In the genomic region with DNA sequence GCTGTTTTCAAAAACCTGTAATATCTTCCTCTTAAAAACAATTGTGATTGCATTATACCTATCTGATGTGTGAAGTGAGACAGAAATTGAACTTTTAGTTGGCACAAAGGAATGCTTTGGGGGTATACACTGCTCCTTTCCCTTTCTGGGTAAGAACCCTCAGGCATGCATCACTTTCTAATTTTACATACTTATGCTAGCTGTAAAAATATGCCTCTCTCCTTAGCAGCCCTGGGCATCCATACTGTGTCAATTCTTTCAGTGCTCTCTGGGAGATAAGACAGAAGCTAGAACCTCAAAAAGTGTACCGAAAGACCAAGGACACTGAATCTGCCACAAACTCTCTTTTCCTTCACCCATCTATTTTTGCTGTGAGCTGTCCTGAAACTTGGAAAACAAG, we compare ENCODE assay signal across 15 cellular contexts.
A peak's percentile ranks its signal among the peaks of the same experiment; 100 is the strongest.
DNase-seq lines count a peak whose midpoint lies in the region; ATAC-seq lines count a peak whose summit lies in the region.
"Had no signal": no experiment of that assay in that cellular context is flagged by ENCODE, and none has a peak within 500 bp of the region (broad histone marks: within the 10 kb centered on the region; RNA-seq: fewer than 3 reads in every experiment).

No MANE protein-coding gene starts in this region.

- intact Hi-C loops in Right ventricle myocardium superior (cut with DNase I) (no loop called here), right cardiac atrium (cut with DNase I) (no loop called here)

- H3K4me3 Mint-ChIP-seq in activated T-helper 17 cell treated with anti-CD3 and anti-CD28 coated beads, Interleukin-2, amount 50 U/mL, for 72 hours = no peak overlapping the region
- no peak overlapping the region for H3K4me3 Mint-ChIP-seq in memory B cell
- H3K4me3 Mint-ChIP-seq: B cell; CD4-positive, CD25-positive, alpha-beta regulatory T cell; CD8-positive, alpha-beta memory T cell; GM23338 had no signal

- DNase-seq in Right ventricle myocardium superior (no peak), right cardiac atrium (no peak), memory B cell (ENCODE audit: low spot score in 2 of 2) (no peak), NCI-H69 (lab: John Stamatoyannopoulos, UW) (no peak), DMS 273 treated with DMSO at 0.1 percent for 48 hours (lab: John Stamatoyannopoulos, UW) (no peak)
- DNase-seq: CD4-positive, CD25-positive, alpha-beta regulatory T cell; CD8-positive, alpha-beta memory T cell; COR-L47; HCEC 1CT had no signal

- H3K27me3 ChIP-seq in right cardiac atrium (ENCODE audit: control insufficient read depth, insufficient read depth) = no peaks in the 10 kb centered on the region
- H3K27me3 ChIP-seq: BLaER1 treated with 17β-estradiol and CSF1 and Interleukin-3, amounts not matched to agents 10 nM and 100 nM had no signal

- no peaks in the 10 kb centered on the region for H3K9me3 ChIP-seq in right cardiac atrium (ENCODE audit: control insufficient read depth, low read length)
- H3K9me3 ChIP-seq: BLaER1 treated with 17β-estradiol and CSF1 and Interleukin-3, amounts not matched to agents 10 nM and 100 nM had no signal

- no peak overlapping the region for H3K4me3 ChIP-seq in right cardiac atrium (ENCODE audit: low read length)
- H3K4me3 ChIP-seq: BLaER1 treated with 17β-estradiol and CSF1 and Interleukin-3, amounts not matched to agents 10 nM and 100 nM; GM23338 had no signal

- no peaks in the 10 kb centered on the region for H3K27me3 Mint-ChIP-seq in activated T-helper 17 cell treated with anti-CD3 and anti-CD28 coated beads, Interleukin-2, amount 50 U/mL, for 72 hours
- no peaks in the 10 kb centered on the region for H3K27me3 Mint-ChIP-seq in memory B cell
- H3K27me3 Mint-ChIP-seq: B cell; CD4-positive, CD25-positive, alpha-beta regulatory T cell; CD8-positive, alpha-beta memory T cell had no signal

- H3K27ac ChIP-seq in right cardiac atrium (ENCODE audit: low read length) = no peak overlapping the region
- H3K27ac ChIP-seq: BLaER1 treated with 17β-estradiol and CSF1 and Interleukin-3, amounts not matched to agents 10 nM and 100 nM; HL-60 had no signal

- ATAC-seq in Right ventricle myocardium superior (ENCODE audit: poor library complexity) = peak; percentile 75
- no peak for ATAC-seq in right cardiac atrium
- ATAC-seq in activated T-helper 17 cell treated with anti-CD3 and anti-CD28 coated beads, Interleukin-2, amount 50 U/mL, for 72 hours (replicated peaks) = no peak
- no peak for ATAC-seq in memory B cell (ENCODE audit: low read depth)
- ATAC-seq in GM18907 (IDR thresholded peaks at IDR 0.05; ENCODE audit: unreplicated experiment) = no peak
- ATAC-seq: GM23338 had no signal

- H3K27ac Mint-ChIP-seq in activated T-helper 17 cell treated with anti-CD3 and anti-CD28 coated beads, Interleukin-2, amount 50 U/mL, for 72 hours = peak overlapping the region; percentile 23
- peak overlapping the region; percentile 20 for H3K27ac Mint-ChIP-seq in memory B cell
- H3K27ac Mint-ChIP-seq: B cell; CD4-positive, CD25-positive, alpha-beta regulatory T cell; CD8-positive, alpha-beta memory T cell; GM23338 had no signal

- no peaks in the 10 kb centered on the region for H3K4me1 Mint-ChIP-seq in activated T-helper 17 cell treated with anti-CD3 and anti-CD28 coated beads, Interleukin-2, amount 50 U/mL, for 72 hours
- peaks cover 2% of the 10 kb centered on the region for H3K4me1 Mint-ChIP-seq in memory B cell
- H3K4me1 Mint-ChIP-seq: GM23338 had no signal

- WGBS in right cardiac atrium = 81% methylated on average over 1 of the region's 1 CpG

- no peaks in the 10 kb centered on the region for H3K4me1 ChIP-seq in right cardiac atrium (ENCODE audit: control insufficient read depth, insufficient read depth, low read length)
- H3K4me1 ChIP-seq: BLaER1 treated with 17β-estradiol and CSF1 and Interleukin-3, amounts not matched to agents 10 nM and 100 nM had no signal

- peaks cover 30% of the 10 kb centered on the region for H3K36me3 Mint-ChIP-seq in activated T-helper 17 cell treated with anti-CD3 and anti-CD28 coated beads, Interleukin-2, amount 50 U/mL, for 72 hours (ENCODE audit: low read depth)
- H3K36me3 Mint-ChIP-seq in memory B cell = peaks cover 12% of the 10 kb centered on the region
- H3K36me3 Mint-ChIP-seq: CD4-positive, CD25-positive, alpha-beta regulatory T cell had no signal

- H3K9me3 Mint-ChIP-seq in activated T-helper 17 cell treated with anti-CD3 and anti-CD28 coated beads, Interleukin-2, amount 50 U/mL, for 72 hours = peaks cover 7% of the 10 kb centered on the region
- peaks cover 11% of the 10 kb centered on the region for H3K9me3 Mint-ChIP-seq in memory B cell
